11 cellular contexts compared by ENCODE assay signal in the genomic region with DNA sequence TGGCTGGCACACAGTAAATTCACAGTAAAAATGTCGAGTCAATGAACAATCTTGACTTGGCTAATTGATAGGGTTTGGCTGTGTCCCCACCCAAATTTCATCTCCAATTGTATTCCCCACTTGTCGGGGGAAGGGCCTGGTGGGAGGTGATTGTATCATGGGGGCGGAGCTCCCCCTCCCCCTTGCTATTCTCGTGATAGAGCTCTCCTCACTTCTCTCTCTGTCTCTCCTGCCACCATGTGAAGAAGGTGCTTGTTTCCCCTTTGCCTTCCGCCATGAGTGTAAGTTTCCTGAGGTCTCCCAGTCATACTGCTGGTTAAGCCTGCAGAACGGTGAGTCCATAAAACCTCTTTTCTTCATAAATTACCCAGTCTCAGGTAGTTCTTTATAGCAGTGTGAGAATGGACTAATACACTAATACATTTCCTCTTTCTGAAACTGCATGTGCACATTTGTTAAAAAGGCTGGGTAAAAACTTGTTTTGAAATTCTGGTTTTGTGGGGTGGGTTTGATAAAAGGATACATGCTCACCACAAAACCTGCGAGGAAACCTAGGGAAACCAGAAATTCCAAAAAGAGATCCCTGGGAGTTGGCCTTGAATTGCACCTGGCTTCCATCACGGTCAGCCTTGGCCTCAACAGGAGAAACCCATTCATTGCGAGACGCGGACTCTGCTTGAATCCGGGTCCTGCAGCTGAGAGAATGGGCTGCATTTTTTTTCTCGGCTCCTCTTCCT. TPM values are rescaled to one million over a fixed set of nuclear protein-coding genes. Genes with fewer than 3 reads are reported as not detected.
DNase-seq lines count a peak whose midpoint lies in the region; ATAC-seq and TF ChIP-seq lines count a peak whose summit lies in the region.
"Had no signal": no experiment of that assay in that cellular context is flagged by ENCODE, and none has a peak within 500 bp of the region (broad histone marks: within the 10 kb centered on the region; RNA-seq: fewer than 3 reads in every experiment).

No MANE protein-coding gene starts in this region.

- 8% methylated on average over 11 of the region's 13 CpGs for WGBS in HUES64

- no peak for ATAC-seq in left colon
- no peak for ATAC-seq in GM18873 (IDR thresholded peaks at IDR 0.05; ENCODE audit: low FRiP score, unreplicated experiment)

- no peak overlapping the region for H3K4me2 ChIP-seq in neural cell (ENCODE audit: low read length)

- no peaks in the 10 kb centered on the region for H3K27me3 ChIP-seq in HUES64 (ENCODE audit: insufficient read depth, low read length)
- H3K27me3 ChIP-seq in neural cell (ENCODE audit: insufficient read depth, low read depth, low read length): peaks cover 4% of the 10 kb centered on the region
- H3K27me3 ChIP-seq: vagina had no signal

- in situ Hi-C loops in G401 (cut with HindIII; ENCODE audit: low sequenced_read_pairs): no loop called here

- no peak overlapping the region for H2AFZ ChIP-seq in neural cell (ENCODE audit: low read depth, low read length)

- peak overlapping the region; percentile 96 for H3K27ac ChIP-seq in HUES64 (ENCODE audit: low read depth, low read length)
- H3K27ac ChIP-seq in epithelial cell of prostate: peak overlapping the region; percentile 87
- H3K27ac ChIP-seq in neural cell (ENCODE audit: low read length): no peak overlapping the region
- H3K27ac ChIP-seq: skin epidermis, vagina had no signal

- H3K4me3 ChIP-seq in HUES64 (ENCODE audit: low read length) (peak overlapping the region; percentile 48), neural cell (ENCODE audit: low read length) (peak overlapping the region; percentile 8)
- H3K4me3 ChIP-seq: skin epidermis, vagina had no signal

- H3K9me2 ChIP-seq in neural cell (ENCODE audit: insufficient read depth, low read length): no peaks in the 10 kb centered on the region

- peaks cover 2% of the 10 kb centered on the region; the same call in 1 of the 2 replicates for H3K36me3 ChIP-seq in HUES64 (ENCODE audit: insufficient read depth, low read length)
- no peaks in the 10 kb centered on the region for H3K36me3 ChIP-seq in neural cell (ENCODE audit: insufficient read depth, low read length)
- H3K36me3 ChIP-seq: vagina had no signal

- intact Hi-C loops in left colon (cut with DNase I, micrococcal nuclease): loop anchor here (5.0 kb wide), 2 partner anchors 366 to 376 kb away; no protein-coding TSS in a partner anchor

- H3K9me3 ChIP-seq in HUES64 (ENCODE audit: insufficient read depth, low read depth, low read length) (no peaks in the 10 kb centered on the region), neural cell (ENCODE audit: low read length) (no peaks in the 10 kb centered on the region)
- H3K9me3 ChIP-seq: vagina had no signal

- H3F3A ChIP-seq in neural cell (ENCODE audit: insufficient read depth, low read length, poor library complexity, severe bottlenecking): no peaks in the 10 kb centered on the region

- peaks cover 39% of the 10 kb centered on the region for H3K4me1 ChIP-seq in HUES64 (ENCODE audit: insufficient read depth, low read length)
- H3K4me1 ChIP-seq: vagina had no signal

- TF ChIP-seq RAD21 in neural cell (conservative IDR thresholded peaks at IDR 0.05): no peak

- no peak for TF ChIP-seq EP300 in neural cell (conservative IDR thresholded peaks at IDR 0.05; ENCODE audit: poor library complexity, severe bottlenecking)

- DNase-seq in G401 (ENCODE audit: low spot score): peak; percentile 1
- DNase-seq in epithelial cell of prostate (ENCODE audit: low read depth, low spot score): no peak
- DNase-seq in DMS153 (lab: John Stamatoyannopoulos, UW): no peak
- no peak for DNase-seq in left colon

- TF ChIP-seq CTCF in neural cell (IDR thresholded peaks at IDR 0.05; ENCODE audit: poor library complexity, severe bottlenecking): no peak

- no peaks in the 10 kb centered on the region for H4K20me1 ChIP-seq in neural cell (ENCODE audit: insufficient read depth)

- H3K9ac ChIP-seq in HUES64 (ENCODE audit: low read depth, low read length) (peak overlapping the region; percentile 81), neural cell (ENCODE audit: low read length) (no peak overlapping the region)

- no peaks in the 10 kb centered on the region for H3K79me2 ChIP-seq in neural cell (replicated peaks; ENCODE audit: insufficient read depth, low read length)

TF ChIP-seq in neural cell, 6 proteins besides CTCF, POLR2A, EP300 and RAD21:
- TF ChIP-seq TAF1 (IDR thresholded peaks at IDR 0.05; ENCODE audit: low read depth) (no peak), SMC3 (conservative IDR thresholded peaks at IDR 0.05; ENCODE audit: poor library complexity) (no peak), EZH2 (IDR thresholded peaks at IDR 0.05; ENCODE audit: borderline replicate concordance, insufficient read depth, low read length, poor library complexity, severe bottlenecking) (no peak), MXI1 (conservative IDR thresholded peaks at IDR 0.05; ENCODE audit: poor library complexity, severe bottlenecking) (no peak), POLR2AphosphoS5 (IDR thresholded peaks at IDR 0.05) (no peak)
- TF ChIP-seq, protein P1, sequence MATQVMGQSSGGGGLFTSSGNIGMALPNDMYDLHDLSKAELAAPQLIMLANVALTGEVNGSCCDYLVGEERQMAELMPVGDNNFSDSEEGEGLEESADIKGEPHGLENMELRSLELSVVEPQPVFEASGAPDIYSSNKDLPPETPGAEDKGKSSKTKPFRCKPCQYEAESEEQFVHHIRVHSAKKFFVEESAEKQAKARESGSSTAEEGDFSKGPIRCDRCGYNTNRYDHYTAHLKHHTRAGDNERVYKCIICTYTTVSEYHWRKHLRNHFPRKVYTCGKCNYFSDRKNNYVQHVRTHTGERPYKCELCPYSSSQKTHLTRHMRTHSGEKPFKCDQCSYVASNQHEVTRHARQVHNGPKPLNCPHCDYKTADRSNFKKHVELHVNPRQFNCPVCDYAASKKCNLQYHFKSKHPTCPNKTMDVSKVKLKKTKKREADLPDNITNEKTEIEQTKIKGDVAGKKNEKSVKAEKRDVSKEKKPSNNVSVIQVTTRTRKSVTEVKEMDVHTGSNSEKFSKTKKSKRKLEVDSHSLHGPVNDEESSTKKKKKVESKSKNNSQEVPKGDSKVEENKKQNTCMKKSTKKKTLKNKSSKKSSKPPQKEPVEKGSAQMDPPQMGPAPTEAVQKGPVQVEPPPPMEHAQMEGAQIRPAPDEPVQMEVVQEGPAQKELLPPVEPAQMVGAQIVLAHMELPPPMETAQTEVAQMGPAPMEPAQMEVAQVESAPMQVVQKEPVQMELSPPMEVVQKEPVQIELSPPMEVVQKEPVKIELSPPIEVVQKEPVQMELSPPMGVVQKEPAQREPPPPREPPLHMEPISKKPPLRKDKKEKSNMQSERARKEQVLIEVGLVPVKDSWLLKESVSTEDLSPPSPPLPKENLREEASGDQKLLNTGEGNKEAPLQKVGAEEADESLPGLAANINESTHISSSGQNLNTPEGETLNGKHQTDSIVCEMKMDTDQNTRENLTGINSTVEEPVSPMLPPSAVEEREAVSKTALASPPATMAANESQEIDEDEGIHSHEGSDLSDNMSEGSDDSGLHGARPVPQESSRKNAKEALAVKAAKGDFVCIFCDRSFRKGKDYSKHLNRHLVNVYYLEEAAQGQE (IDR thresholded peaks at IDR 0.05; ENCODE audit: borderline replicate concordance): no peak

RNA-seq across cellular contexts. Expression of gene MYL2, which starts 16.2 kb away (rescaled TPM):
- total RNA-seq in G401 (2014; rRNA removed; shearing (Covaris generic)): not detected in 2 replicates
- polyA plus RNA-seq in HUES64 (2013, experiment 1 of 2): not detected
- not detected for polyA plus RNA-seq in HUES64 (2013, experiment 2 of 2)
- polyA plus RNA-seq in neural cell: not detected in 2 replicates
- not detected in 2 replicates for polyA minus RNA-seq in neural cell
- total RNA-seq in left colon: not detected
- total RNA-seq: activated CD4-positive, alpha-beta T cell treated with anti-CD3 and anti-CD28 coated beads, Interleukin-2, amount 10 ng/mL, durations not matched to agents 24 days and 14 days; cerebellum; vagina had no signal
